In genomic region chr1:87957331-87957730, GRCh38 we compare ENCODE assay signal across 20 cellular contexts.
"Had no signal": no experiment of that assay in that cellular context is flagged by ENCODE, and none has a peak within 500 bp of the region (broad histone marks: within the 10 kb centered on the region; RNA-seq: fewer than 3 reads in every experiment).

No MANE protein-coding gene starts in this region.

- DNase-seq: activated CD4-positive, alpha-beta T cell treated with anti-CD3 and anti-CD28 coated beads for 4 hours; activated CD4-positive, alpha-beta T cell treated with anti-CD3 and anti-CD28 coated beads, Interleukin-2, amount 50 U/mL, for 4 hours; activated naive CD4-positive, alpha-beta T cell treated with Interleukin-2 at 50 U/mL for 16 hours; activated T-cell treated with anti-CD3 and anti-CD28 coated beads for 4 hours; activated T-cell treated with anti-CD3 and anti-CD28 coated beads, Interleukin-2, amount 50 U/mL, for 72 hours; dermis blood vessel endothelial cell; effector memory CD4-positive, alpha-beta T cell; erythroblast; gastrocnemius medialis; glutamatergic neuron; naive B cell; nephron progenitor cell; right lobe of liver; stimulated activated CD4-positive, alpha-beta T cell treated with anti-CD3 and anti-CD28 coated beads, Interleukin-12 subunit alpha, Interleukin-12 subunit beta, amount 100 ng/mL, for 4 hours; stimulated activated CD4-positive, alpha-beta T cell treated with anti-CD3 and anti-CD28 coated beads, Interleukin-4, amount 100 ng/mL, for 24 hours; T-helper 1 cell had no signal

- H3K9me3 ChIP-seq: breast epithelium, gastrocnemius medialis, neutrophil, right lobe of liver had no signal

- ATAC-seq: activated T-cell treated with anti-CD3 and anti-CD28 coated beads, Interleukin-2, amount 50 U/mL, for 72 hours; gastrocnemius medialis; right lobe of liver; stimulated activated effector memory CD8-positive, alpha-beta T cell treated with anti-CD3 and anti-CD28 coated beads, Interleukin-12 subunit alpha, Interleukin-12 subunit beta, amount 100 ng/mL, for 72 hours had no signal

- H3K36me3 ChIP-seq: breast epithelium, gastrocnemius medialis, neutrophil, right lobe of liver had no signal

- H3K4me3 ChIP-seq: breast epithelium, gastrocnemius medialis, right lobe of liver had no signal

- H3K27me3 ChIP-seq: breast epithelium, gastrocnemius medialis, right lobe of liver had no signal

- H3K4me1 ChIP-seq: breast epithelium, gastrocnemius medialis, right lobe of liver had no signal

- H3K27ac ChIP-seq: breast epithelium, gastrocnemius medialis, neutrophil, right lobe of liver, VCaP had no signal
